29 cellular contexts compared by ENCODE assay signal in the genomic region with DNA sequence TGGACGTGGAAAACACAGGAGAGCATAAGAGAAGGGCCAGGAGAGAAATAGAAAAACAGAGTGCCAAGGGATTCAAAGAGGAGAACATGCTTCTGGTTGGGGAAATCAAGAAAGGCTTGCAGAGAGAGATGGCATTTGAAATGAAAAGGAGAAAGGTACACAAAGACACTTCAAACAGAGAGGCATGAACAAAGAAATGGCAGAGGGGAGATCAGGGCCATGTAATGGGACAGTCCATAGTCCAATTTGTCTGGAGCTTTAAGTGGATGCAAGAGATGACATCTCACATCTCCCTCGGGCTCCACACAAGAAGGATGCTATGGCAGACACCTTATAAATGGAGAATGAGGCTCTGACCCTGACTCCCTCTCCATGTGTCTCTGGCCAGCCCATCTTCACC.
"Had no signal": no experiment of that assay in that cellular context is flagged by ENCODE, and none has a peak within 500 bp of the region (broad histone marks: within the 10 kb centered on the region; RNA-seq: fewer than 3 reads in every experiment).

No MANE protein-coding gene starts in this region.

- ATAC-seq: stimulated activated effector memory CD8-positive, alpha-beta T cell treated with anti-CD3 and anti-CD28 coated beads, Interleukin-12 subunit alpha, Interleukin-12 subunit beta, amount 100 ng/mL, for 72 hours; stimulated activated memory B cell treated with anti-CD40 and anti-IgM and Interleukin-4, amounts not matched to agents 10 μg/mL and 1 μg/mL and 100 μg/mL, for 72 hours; stimulated activated naive B cell treated with anti-CD40 and anti-IgM and Interleukin-4, amounts not matched to agents 10 μg/mL and 1 μg/mL and 100 μg/mL, for 72 hours; stimulated activated naive CD8-positive, alpha-beta T cell treated with anti-CD3 and anti-CD28 coated beads, Interleukin-15, amount 100 ng/mL, for 72 hours; stimulated activated naive CD8-positive, alpha-beta T cell treated with anti-CD3 and anti-CD28 coated beads, Interleukin-15, Interleukin-2, amounts not matched to agents 100 U/mL and 50 U/mL, for 24 hours; upper lobe of right lung had no signal

- H3K4me1 Mint-ChIP-seq: stimulated activated effector memory CD8-positive, alpha-beta T cell treated with anti-CD3 and anti-CD28 coated beads, Interleukin-12 subunit alpha, Interleukin-12 subunit beta, amount 100 ng/mL, for 72 hours; stimulated activated memory B cell treated with anti-CD40 and anti-IgM and Interleukin-4, amounts not matched to agents 10 μg/mL and 1 μg/mL and 100 μg/mL, for 72 hours had no signal

- H3K9me3 Mint-ChIP-seq: stimulated activated effector memory CD8-positive, alpha-beta T cell treated with anti-CD3 and anti-CD28 coated beads, Interleukin-12 subunit alpha, Interleukin-12 subunit beta, amount 100 ng/mL, for 72 hours; stimulated activated memory B cell treated with anti-CD40 and anti-IgM and Interleukin-4, amounts not matched to agents 10 μg/mL and 1 μg/mL and 100 μg/mL, for 72 hours had no signal

- DNase-seq: stimulated activated CD4-positive, alpha-beta T cell treated with anti-CD3 and anti-CD28 coated beads, Interleukin-2, amount 100 ng/mL, for 48 hours; stimulated activated CD4-positive, alpha-beta T cell treated with anti-CD3 and anti-CD28 coated beads, Interleukin-4, amount 100 ng/mL, for 1 hour; stimulated activated CD4-positive, alpha-beta T cell treated with anti-CD3 and anti-CD28 coated beads, Interleukin-4, amount 100 ng/mL, for 24 hours; stimulated activated CD4-positive, alpha-beta T cell treated with anti-CD3 and anti-CD28 coated beads, Interleukin-4, amount 100 ng/mL, for 4 hours; stimulated activated CD8-positive, alpha-beta memory T cell treated with anti-CD3 and anti-CD28 coated beads, Interleukin-4, amount 100 ng/mL, for 48 hours; stimulated activated naive B cell treated with anti-CD40 and anti-IgM and Interleukin-4, amounts not matched to agents 10 μg/mL and 1 μg/mL and 100 μg/mL, for 72 hours; stimulated activated naive CD4-positive, alpha-beta T cell; stimulated activated naive CD4-positive, alpha-beta T cell treated with Interleukin-2 at 50 U/mL for 16 hours; stimulated activated naive CD8-positive, alpha-beta T cell treated with anti-CD3 and anti-CD28 coated beads, Interleukin-15, amount 100 ng/mL, for 72 hours; stimulated activated naive CD8-positive, alpha-beta T cell treated with anti-CD3 and anti-CD28 coated beads, Interleukin-15, Interleukin-2, amounts not matched to agents 100 U/mL and 50 U/mL, for 24 hours; stomach; substantia nigra; testis; thyroid gland; tibial artery; transverse colon; trophoblast cell; upper lobe of left lung; upper lobe of right lung; uterus had no signal

- H3K27me3 ChIP-seq: stomach, suprapubic skin, testis, thyroid gland, tibial artery, tibial nerve, transverse colon, upper lobe of left lung, upper lobe of right lung, uterus, vagina had no signal

- H3K36me3 Mint-ChIP-seq: stimulated activated effector memory CD8-positive, alpha-beta T cell treated with anti-CD3 and anti-CD28 coated beads, Interleukin-12 subunit alpha, Interleukin-12 subunit beta, amount 100 ng/mL, for 72 hours; stimulated activated memory B cell treated with anti-CD40 and anti-IgM and Interleukin-4, amounts not matched to agents 10 μg/mL and 1 μg/mL and 100 μg/mL, for 72 hours; stimulated activated naive B cell treated with anti-CD40 and anti-IgM and Interleukin-4, amounts not matched to agents 10 μg/mL and 1 μg/mL and 100 μg/mL, for 72 hours; type B pancreatic cell had no signal

- H3K4me1 ChIP-seq: stomach, suprapubic skin, testis, thyroid gland, tibial artery, tibial nerve, upper lobe of left lung, upper lobe of right lung, uterus, vagina had no signal

- H3K27me3 Mint-ChIP-seq: stimulated activated memory B cell treated with anti-CD40 and anti-IgM and Interleukin-4, amounts not matched to agents 10 μg/mL and 1 μg/mL and 100 μg/mL, for 72 hours; stimulated activated naive CD8-positive, alpha-beta T cell treated with anti-CD3 and anti-CD28 coated beads, Interleukin-15, amount 100 ng/mL, for 72 hours; stimulated activated naive CD8-positive, alpha-beta T cell treated with anti-CD3 and anti-CD28 coated beads, Interleukin-15, Interleukin-2, amounts not matched to agents 100 ng/mL and 50 ng/mL, for 24 hours; type B pancreatic cell had no signal

- H3K36me3 ChIP-seq: stomach, suprapubic skin, thoracic aorta, thyroid gland, tibial artery, tibial nerve, transverse colon, upper lobe of left lung, upper lobe of right lung, uterus, vagina had no signal

- H3K4me3 ChIP-seq: stomach, suprapubic skin, testis, thoracic aorta, thyroid gland, tibial artery, tibial nerve, transverse colon, upper lobe of left lung, upper lobe of right lung, uterus, vagina had no signal

- H3K27ac Mint-ChIP-seq: stimulated activated effector memory CD8-positive, alpha-beta T cell treated with anti-CD3 and anti-CD28 coated beads, Interleukin-12 subunit alpha, Interleukin-12 subunit beta, amount 100 ng/mL, for 72 hours; stimulated activated memory B cell treated with anti-CD40 and anti-IgM and Interleukin-4, amounts not matched to agents 10 μg/mL and 1 μg/mL and 100 μg/mL, for 72 hours; stimulated activated naive B cell treated with anti-CD40 and anti-IgM and Interleukin-4, amounts not matched to agents 10 μg/mL and 1 μg/mL and 100 μg/mL, for 72 hours; stimulated activated naive CD8-positive, alpha-beta T cell treated with anti-CD3 and anti-CD28 coated beads, Interleukin-15, amount 100 ng/mL, for 72 hours; stimulated activated naive CD8-positive, alpha-beta T cell treated with anti-CD3 and anti-CD28 coated beads, Interleukin-15, Interleukin-2, amounts not matched to agents 100 ng/mL and 50 ng/mL, for 24 hours had no signal

- H3K9me3 ChIP-seq: stomach, suprapubic skin, testis, thoracic aorta, thyroid gland, tibial artery, tibial nerve, transverse colon, upper lobe of left lung, upper lobe of right lung, uterus, vagina had no signal

- H3K27ac ChIP-seq: stomach, suprapubic skin, testis, thoracic aorta, thyroid gland, tibial artery, tibial nerve, transverse colon, upper lobe of left lung, upper lobe of right lung, uterus, vagina had no signal

- H3K4me3 Mint-ChIP-seq: stimulated activated effector memory CD8-positive, alpha-beta T cell treated with anti-CD3 and anti-CD28 coated beads, Interleukin-12 subunit alpha, Interleukin-12 subunit beta, amount 100 ng/mL, for 72 hours; stimulated activated memory B cell treated with anti-CD40 and anti-IgM and Interleukin-4, amounts not matched to agents 10 μg/mL and 1 μg/mL and 100 μg/mL, for 72 hours; stimulated activated naive B cell treated with anti-CD40 and anti-IgM and Interleukin-4, amounts not matched to agents 10 μg/mL and 1 μg/mL and 100 μg/mL, for 72 hours; stimulated activated naive CD8-positive, alpha-beta T cell treated with anti-CD3 and anti-CD28 coated beads, Interleukin-15, amount 100 ng/mL, for 72 hours; stimulated activated naive CD8-positive, alpha-beta T cell treated with anti-CD3 and anti-CD28 coated beads, Interleukin-15, Interleukin-2, amounts not matched to agents 100 ng/mL and 50 ng/mL, for 24 hours; type B pancreatic cell had no signal

- FAIRE-seq: urothelium cell line had no signal
